19 cellular contexts compared by ENCODE assay signal in genomic region chrX:153777261-153778090, GRCh38. TPM values are rescaled to one million over a fixed set of nuclear protein-coding genes. Genes with fewer than 3 reads are reported as not detected.
"Had no signal": no experiment of that assay in that cellular context is flagged by ENCODE, and none has a peak within 500 bp of the region (broad histone marks: within the 10 kb centered on the region; RNA-seq: fewer than 3 reads in every experiment).

No MANE protein-coding gene starts in this region.

- H3K9me3 ChIP-seq: suprapubic skin, transverse colon, uterus had no signal

- DNase-seq: activated CD4-positive, alpha-beta T cell treated with anti-CD3 and anti-CD28 coated beads for 1 hour; activated CD4-positive, alpha-beta T cell treated with anti-CD3 and anti-CD28 coated beads, Interleukin-2, amount 50 U/mL, for 48 hours; activated gamma-delta T cell; amygdala; effector memory CD8-positive, alpha-beta T cell; occipital lobe; stimulated activated CD4-positive, alpha-beta T cell treated with anti-CD3 and anti-CD28 coated beads, Interleukin-15, amount 100 ng/mL, for 24 hours; stimulated activated CD4-positive, alpha-beta T cell treated with anti-CD3 and anti-CD28 coated beads, Interleukin-2, amount 100 ng/mL, for 48 hours; T-helper 17 cell; transverse colon; uterus; WERI-Rb-1 had no signal

- H3K36me3 ChIP-seq: cardiac muscle cell, suprapubic skin, transverse colon, uterus, WERI-Rb-1 had no signal

- H3K27ac Mint-ChIP-seq: activated naive CD8-positive, alpha-beta T cell; effector memory CD8-positive, alpha-beta T cell; stimulated activated naive CD8-positive, alpha-beta T cell treated with anti-CD3 and anti-CD28 coated beads, Interleukin-15, Interleukin-2, amounts not matched to agents 100 ng/mL and 50 ng/mL, for 24 hours; T-helper 17 cell had no signal

- H3K4me3 Mint-ChIP-seq: activated naive CD8-positive, alpha-beta T cell; effector memory CD8-positive, alpha-beta T cell; stimulated activated naive CD8-positive, alpha-beta T cell treated with anti-CD3 and anti-CD28 coated beads, Interleukin-15, Interleukin-2, amounts not matched to agents 100 ng/mL and 50 ng/mL, for 24 hours; T-helper 17 cell had no signal

- H3K4me3 ChIP-seq: cardiac muscle cell, lung, skin epidermis, suprapubic skin, transverse colon, uterus had no signal

- H3K27me3 ChIP-seq: cardiac muscle cell, suprapubic skin, uterus had no signal

- H3K27me3 Mint-ChIP-seq: activated naive CD8-positive, alpha-beta T cell; stimulated activated naive CD8-positive, alpha-beta T cell treated with anti-CD3 and anti-CD28 coated beads, Interleukin-15, Interleukin-2, amounts not matched to agents 100 ng/mL and 50 ng/mL, for 24 hours had no signal

- H3K27ac ChIP-seq: cardiac muscle cell, suprapubic skin, transverse colon, uterus, WERI-Rb-1 had no signal

- H3K9me3 Mint-ChIP-seq: effector memory CD8-positive, alpha-beta T cell; stimulated activated naive CD8-positive, alpha-beta T cell treated with anti-CD3 and anti-CD28 coated beads, Interleukin-15, Interleukin-2, amounts not matched to agents 100 ng/mL and 50 ng/mL, for 24 hours had no signal

- H3K36me3 Mint-ChIP-seq: activated naive CD8-positive, alpha-beta T cell had no signal

- ATAC-seq: effector memory CD8-positive, alpha-beta T cell; T-helper 17 cell had no signal

RNA-seq across cellular contexts. Expression of gene SRPK3, which starts 3.4 kb away (rescaled TPM):
- total RNA-seq: cardiac muscle cell, T-helper 17 cell had no signal
- polyA plus RNA-seq: neural cell had no signal
